17 cellular contexts compared by ENCODE assay signal in the genomic region with DNA sequence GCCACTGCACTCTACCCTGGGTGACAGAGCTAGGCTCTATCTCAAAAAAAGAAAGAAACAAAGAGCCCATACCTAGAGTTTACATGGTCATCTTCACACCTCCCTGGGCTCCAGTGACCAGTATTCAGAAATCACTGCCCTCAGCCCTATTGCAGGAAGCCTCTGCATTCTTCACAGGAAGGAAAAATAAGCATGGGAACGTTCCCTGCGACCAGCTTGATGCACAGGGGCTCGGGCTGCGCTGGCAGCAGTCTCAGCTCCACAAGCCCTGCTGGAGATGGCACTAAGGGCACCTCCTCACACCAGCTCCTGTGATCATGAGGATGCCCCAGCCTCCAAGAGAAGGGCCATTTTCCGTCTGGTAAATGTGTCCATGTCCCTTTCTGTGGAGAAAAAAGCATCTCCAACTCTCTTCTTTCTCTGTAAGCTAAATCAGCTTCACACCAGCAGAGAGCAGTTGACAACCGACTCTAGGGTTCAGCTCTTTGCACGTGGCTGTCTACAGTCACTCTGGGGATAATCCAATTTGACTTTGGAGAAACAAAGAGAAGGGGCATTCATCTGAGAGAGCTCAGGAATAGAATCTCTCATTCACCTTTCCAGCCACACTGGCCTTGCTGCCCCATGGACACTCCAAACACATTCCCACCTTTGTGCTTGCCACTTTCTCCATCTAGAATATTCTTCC. TPM values are rescaled to one million over a fixed set of nuclear protein-coding genes. Genes with fewer than 3 reads are reported as not detected.
"Had no signal": no experiment of that assay in that cellular context is flagged by ENCODE, and none has a peak within 500 bp of the region (broad histone marks: within the 10 kb centered on the region; RNA-seq: fewer than 3 reads in every experiment).

No MANE protein-coding gene starts in this region.

- H3K9me3 ChIP-seq: body of pancreas, SJCRH30 had no signal

- H3K36me3 ChIP-seq: SJCRH30 had no signal

- H3K27ac ChIP-seq: body of pancreas, SJCRH30 had no signal

- FAIRE-seq: endometrium had no signal

- H3K4me1 ChIP-seq: body of pancreas, SJCRH30 had no signal

- DNase-seq: activated CD4-positive, alpha-beta T cell treated with anti-CD3 and anti-CD28 coated beads, Interleukin-2, amount 50 U/mL, for 1 hour; activated CD4-positive, CD25-positive, alpha-beta regulatory T cell treated with anti-CD3 and anti-CD28 coated beads, Interleukin-2, amount 50 U/mL, for 72 hours; activated CD8-positive, alpha-beta memory T cell treated with anti-CD3 and anti-CD28 coated beads, Interleukin-2, amount 50 U/mL, for 4 hours; activated naive CD4-positive, alpha-beta T cell treated with anti-CD3 and anti-CD28 coated beads for 36 hours; activated T-cell treated with anti-CD3 and anti-CD28 coated beads, Interleukin-2, amount 50 U/mL, for 4 hours; body of pancreas; central memory CD4-positive, alpha-beta T cell; hippocampal formation; islet precursor cell; natural killer cell; nucleus accumbens; SJCRH30; stimulated activated CD4-positive, alpha-beta T cell treated with anti-CD3 and anti-CD28 coated beads, Interleukin-12 subunit alpha, Interleukin-12 subunit beta, amount 100 ng/mL, for 4 hours; stimulated activated CD4-positive, alpha-beta T cell treated with anti-CD3 and anti-CD28 coated beads, Interleukin-1b, Interleukin-23, amount 100 ng/mL, for 48 hours; stimulated activated naive CD4-positive, alpha-beta T cell treated with Interleukin-2 at 50 U/mL for 16 hours had no signal

- H3K4me3 ChIP-seq: body of pancreas, SJCRH30 had no signal

- H3K27me3 ChIP-seq: body of pancreas had no signal

- ATAC-seq: activated T-cell treated with anti-CD3 and anti-CD28 coated beads, Interleukin-2, amount 50 U/mL, for 4 hours; body of pancreas; esophagus mucosa; natural killer cell had no signal

RNA-seq across cellular contexts. Expression of a gene that starts 33.1 kb away (rescaled TPM):
- total RNA-seq: activated naive CD4-positive, alpha-beta T cell treated with anti-CD3 and anti-CD28 coated beads for 36 hours had no signal
